ENCODE assay signal across 9 cellular contexts in the genomic region with DNA sequence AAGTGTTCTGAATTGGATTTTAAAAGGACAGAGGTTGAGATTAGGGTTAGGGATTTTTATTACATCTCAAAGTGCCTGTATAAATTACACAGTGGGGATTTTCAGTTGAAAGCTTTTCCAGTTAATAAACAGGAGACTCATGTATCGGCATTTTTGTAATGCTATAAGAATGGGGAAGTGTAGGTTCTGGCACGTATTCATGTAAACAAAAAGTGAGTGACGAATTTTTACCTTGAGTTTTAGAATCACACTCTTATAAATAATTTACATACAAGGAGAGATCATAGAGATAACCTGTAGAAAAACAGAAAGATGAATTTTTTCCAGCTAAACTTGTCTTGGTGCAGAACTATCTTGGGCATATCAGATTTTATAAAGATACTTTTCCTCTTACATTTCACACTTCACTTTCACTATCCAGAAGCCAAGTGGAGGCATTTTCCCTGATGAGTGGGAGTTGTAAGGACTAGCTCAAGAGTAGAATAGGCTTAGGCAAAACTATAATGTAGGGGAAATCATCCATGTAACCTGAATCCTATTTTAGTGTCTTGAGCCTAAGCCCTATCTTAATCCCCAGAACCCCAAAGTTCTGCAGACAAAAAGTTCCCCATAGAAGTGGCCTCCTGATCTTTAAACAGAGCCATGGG. TPM values are rescaled to one million over a fixed set of nuclear protein-coding genes. Genes with fewer than 3 reads are reported as not detected.
DNase-seq lines count a peak whose midpoint lies in the region; ATAC-seq and TF ChIP-seq lines count a peak whose summit lies in the region.
"Had no signal": no experiment of that assay in that cellular context is flagged by ENCODE, and none has a peak within 500 bp of the region (broad histone marks: within the 10 kb centered on the region; RNA-seq: fewer than 3 reads in every experiment).

No MANE protein-coding gene starts in this region.

- H4K5ac ChIP-seq in IMR-90 (ENCODE audit: low read depth, low read length): peak overlapping the region; percentile 96

- peak overlapping the region; percentile 98 for H2BK20ac ChIP-seq in IMR-90 (ENCODE audit: low read depth, low read length)

- H3K4ac ChIP-seq in IMR-90 (ENCODE audit: low read depth, low read length) (peak overlapping the region; percentile 96), mesenchymal stem cell (ENCODE audit: low read depth in 1 of 2, low read length in 2 of 2) (no peak overlapping the region)

- no peaks in the 10 kb centered on the region for H3K27me3 ChIP-seq in CD4-positive, alpha-beta memory T cell (ENCODE audit: insufficient read depth, low read length)
- H3K27me3 ChIP-seq in IMR-90 (ENCODE audit: control insufficient read depth, insufficient read depth, low read length) (no peaks in the 10 kb centered on the region), mesenchymal stem cell (ENCODE audit: control insufficient read depth in 1 of 2, insufficient read depth in 1 of 2, low read length in 2 of 2) (no peaks in the 10 kb centered on the region)

- H3K9ac ChIP-seq in IMR-90 (ENCODE audit: low read depth, low read length): no peak overlapping the region
- peak overlapping the region; percentile 41 for H3K9ac ChIP-seq in mesenchymal stem cell (ENCODE audit: low read length)

- TF ChIP-seq RAD21 in IMR-90 (IDR thresholded peaks at IDR 0.05; ENCODE audit: low read length): no peak

- H3K4me2 ChIP-seq in IMR-90 (ENCODE audit: low read depth, low read length) (peak overlapping the region; percentile 92), mesenchymal stem cell (ENCODE audit: low read length, poor library complexity, severe bottlenecking) (peak overlapping the region; percentile 17)

- BruUV-seq in IMR-90 (replicated peaks; lab: Mats Ljungman, UMichigan): no TSS peak

- peaks cover 64 to 91% (median 74%) of the 10 kb centered on the region in 4 donors for H3K4me1 Mint-ChIP-seq in CD4-positive, alpha-beta memory T cell

- H3K4me1 ChIP-seq in CD4-positive, alpha-beta memory T cell (ENCODE audit: insufficient read depth, low read length): peaks cover 81% of the 10 kb centered on the region
- H3K4me1 ChIP-seq in IMR-90 (ENCODE audit: control insufficient read depth, insufficient read depth, low read length) (peaks cover 26% of the 10 kb centered on the region), mesenchymal stem cell (ENCODE audit: control insufficient read depth, insufficient read depth, low read depth, low read length) (peaks cover 6% of the 10 kb centered on the region)

- H3K36me3 ChIP-seq in CD4-positive, alpha-beta memory T cell (ENCODE audit: insufficient read depth, low read length): no peaks in the 10 kb centered on the region
- no peaks in the 10 kb centered on the region for H3K36me3 ChIP-seq in IMR-90 (ENCODE audit: control insufficient read depth, insufficient read depth, low read length)
- H3K36me3 ChIP-seq in mesenchymal stem cell (ENCODE audit: control insufficient read depth in 1 of 2, insufficient read depth in 2 of 2, low read depth in 1 of 2, low read length in 2 of 2): peaks cover 0 to 2% of the 10 kb centered on the region in 2 experiments

- peak overlapping the region; percentile 86; the same call in 1 of the 2 replicates for H2AK5ac ChIP-seq in IMR-90 (ENCODE audit: low read depth, low read length)
- no peak overlapping the region for H2AK5ac ChIP-seq in mesenchymal stem cell (ENCODE audit: low read length, severe bottlenecking)

- no peaks in the 10 kb centered on the region for H3K9me3 ChIP-seq in CD4-positive, alpha-beta memory T cell (ENCODE audit: control insufficient read depth in 1 of 2, low read length in 2 of 2)
- H3K9me3 ChIP-seq in IMR-90 (ENCODE audit: control insufficient read depth, insufficient read depth, low read length): no peaks in the 10 kb centered on the region
- no peaks in the 10 kb centered on the region for H3K9me3 ChIP-seq in mesenchymal stem cell (ENCODE audit: control insufficient read depth, low read length)

- H2BK15ac ChIP-seq in IMR-90 (ENCODE audit: low read depth, low read length) (peak overlapping the region; percentile 99; the same call in 2 of the 3 replicates), mesenchymal stem cell (ENCODE audit: low read depth, poor library complexity, severe bottlenecking) (no peak overlapping the region)

- no peak overlapping the region for H2AK9ac ChIP-seq in IMR-90 (replicated peaks; ENCODE audit: low read depth, low read length, poor library complexity)

- dilution Hi-C loops in IMR-90 (cut with HindIII; ENCODE audit: low sequenced_read_pairs, unreplicated experiment): no loop called here

- ATAC-seq in IMR-90 (ENCODE audit: low read depth): peak; percentile 46
- no peak for ATAC-seq in GM19328 (IDR thresholded peaks at IDR 0.05; ENCODE audit: unreplicated experiment)
- no peak for ATAC-seq in GM19452 (IDR thresholded peaks at IDR 0.05; ENCODE audit: unreplicated experiment)

- H4K91ac ChIP-seq in IMR-90 (ENCODE audit: insufficient read depth, low read depth, low read length) (peak overlapping the region; percentile 95), mesenchymal stem cell (ENCODE audit: low read length) (no peak overlapping the region)

- no peak overlapping the region for H2BK12ac ChIP-seq in mesenchymal stem cell (ENCODE audit: low read length in 2 of 2)

- peak overlapping the region in 6 of 7 donors; percentile 5 to 88 (median 71) for H3K27ac Mint-ChIP-seq in CD4-positive, alpha-beta memory T cell

- peak overlapping the region; percentile 99 for H3K18ac ChIP-seq in IMR-90 (ENCODE audit: low read depth, low read length)
- H3K18ac ChIP-seq in mesenchymal stem cell (ENCODE audit: low read depth in 1 of 2, low read length in 2 of 2): no peak overlapping the region

- in situ Hi-C loops in IMR-90 (cut with MboI; ENCODE audit: low sequenced_read_pairs): no loop called here

- peak overlapping the region; percentile 73 to 87 (median 83) for H3K4me3 Mint-ChIP-seq in CD4-positive, alpha-beta memory T cell

- H3K79me1 ChIP-seq in IMR-90 (ENCODE audit: low read depth in 1 of 2, low read length in 2 of 2): peaks cover 0 to 8% of the 10 kb centered on the region in 2 experiments; a peak in 1 of 4 replicates
- no peaks in the 10 kb centered on the region for H3K79me1 ChIP-seq in mesenchymal stem cell (replicated peaks; ENCODE audit: low read length, poor library complexity, severe bottlenecking)

- H3K9me3 Mint-ChIP-seq in CD4-positive, alpha-beta memory T cell: peaks cover 0 to 8% (median 0%) of the 10 kb centered on the region in 8 donors

- WGBS in IMR-90 (ENCODE audit: extremely low coverage in 2 of 2, insufficient read length in 1 of 2), 2 experiments: no CpG with 5 or more reads among the region's 3 CpGs
- 0% methylated on average over 1 of the region's 3 CpGs for WGBS in mesenchymal stem cell

- peak overlapping the region; percentile 22 for H3K27ac ChIP-seq in CD4-positive, alpha-beta memory T cell (ENCODE audit: low read depth, low read length)
- H3K27ac ChIP-seq in IMR-90 (ENCODE audit: insufficient read depth, low read length) (peak overlapping the region; percentile 75), mesenchymal stem cell (ENCODE audit: low read length, poor library complexity, severe bottlenecking) (peak overlapping the region; percentile 54)

- H3K56ac ChIP-seq in IMR-90 (ENCODE audit: extremely low read depth, insufficient read depth, low read length): peak overlapping the region; percentile 69; the same call in 1 of the 2 replicates

- no peak overlapping the region for H3K4me3 ChIP-seq in CD4-positive, alpha-beta memory T cell (ENCODE audit: low read length in 2 of 2)
- H3K4me3 ChIP-seq in IMR-90 (ENCODE audit: insufficient read depth, low read depth, low read length) (no peak overlapping the region), mesenchymal stem cell (ENCODE audit: insufficient read depth in 1 of 2, low read depth in 1 of 2, low read length in 2 of 2) (no peak overlapping the region)

- no peak overlapping the region for H2AFZ ChIP-seq in IMR-90 (replicated peaks; ENCODE audit: low read length, poor library complexity)
- no peak overlapping the region for H2AFZ ChIP-seq in mesenchymal stem cell (ENCODE audit: low read depth, low read length)

- peaks cover 60 to 64% of the 10 kb centered on the region in 2 donors for H3K36me3 Mint-ChIP-seq in CD4-positive, alpha-beta memory T cell

- H4K8ac ChIP-seq in IMR-90 (ENCODE audit: low read depth in 2 of 2, low read length in 2 of 2): peak overlapping the region; percentile 84 to 96
- no peak overlapping the region for H4K8ac ChIP-seq in mesenchymal stem cell (ENCODE audit: low read length)

- peak overlapping the region; percentile 96 for H3K14ac ChIP-seq in IMR-90 (replicated peaks; ENCODE audit: low read depth, low read length)
- no peak overlapping the region for H3K14ac ChIP-seq in mesenchymal stem cell (ENCODE audit: low read length in 2 of 2)

- H3K23ac ChIP-seq in IMR-90 (ENCODE audit: low read depth, low read length) (peak overlapping the region; percentile 88), mesenchymal stem cell (ENCODE audit: low read length in 2 of 2) (no peak overlapping the region)

- intact Hi-C loops in CD4-positive, alpha-beta memory T cell (cut with micrococcal nuclease): no loop called here
- intact Hi-C loops in IMR-90 (cut with micrococcal nuclease): loop anchor here (5.0 kb wide), 1 partner anchor 89 kb away; a partner anchor contains a TSS

- no peaks in the 10 kb centered on the region for H4K20me1 ChIP-seq in IMR-90 (ENCODE audit: insufficient read depth, low read length)

- H3K9me1 ChIP-seq in IMR-90 (ENCODE audit: insufficient read depth, low read length): peaks cover 14% of the 10 kb centered on the region

- no peak for TF ChIP-seq POLR2A in IMR-90 (IDR thresholded peaks at IDR 0.05; ENCODE audit: low read depth, low read length)

- TF ChIP-seq CTCF in IMR-90 (conservative IDR thresholded peaks at IDR 0.05; ENCODE audit: low read depth, low read length): no peak

- no peak for DNase-seq in CD4-positive, alpha-beta memory T cell
- DNase-seq in IMR-90 (peak; percentile 78), amniotic epithelial cell (ENCODE audit: low read depth) (peak; percentile 33), mesenchymal stem cell (peak; percentile 71), 8988T (no peak), occipital lobe (lab: John Stamatoyannopoulos, UW) (no peak)
- DNase-seq: caudate nucleus had no signal

- peak overlapping the region; percentile 100 for H2BK120ac ChIP-seq in IMR-90 (ENCODE audit: low read depth, low read length)
- H2BK120ac ChIP-seq in mesenchymal stem cell (ENCODE audit: low read depth, low read length): no peak overlapping the region

- CTCF ChIA-PET in CD4-positive, alpha-beta memory T cell (lab: Charles Lee; ENCODE audit: partially characterized antibody): interaction anchor here (1.0 to 1.7 kb wide), 4 partner anchors 40 to 273 kb away, joined by 3 to 4 read pairs (median 4); a partner anchor contains a TSS
- CTCF ChIA-PET in IMR-90 (lab: Yijun Ruan, JAX): interaction anchor here (0.8 kb wide), 1 partner anchor 29 kb away, joined by 3 read pairs; no protein-coding TSS in a partner anchor

- H2BK5ac ChIP-seq in IMR-90 (ENCODE audit: low read depth, low read length, poor library complexity, severe bottlenecking) (peak overlapping the region; percentile 90), mesenchymal stem cell (ENCODE audit: low read depth, low read length, poor library complexity, severe bottlenecking) (no peak overlapping the region)

- POLR2A ChIA-PET in CD4-positive, alpha-beta memory T cell (lab: Charles Lee; ENCODE audit: partially characterized antibody): interaction anchor here (0.9 to 15.2 kb wide), 6 partner anchors 8 to 90 kb away, joined by 3 to 531 read pairs (median 14); a partner anchor contains a TSS
- POLR2A ChIA-PET in IMR-90 (lab: Charles Lee; ENCODE audit: unreplicated experiment): no interaction called here

- no peaks in the 10 kb centered on the region for H3K27me3 Mint-ChIP-seq in CD4-positive, alpha-beta memory T cell

RNA-seq across cellular contexts. Expression of a gene that starts 42.0 kb away (rescaled TPM):
- total RNA-seq in CD4-positive, alpha-beta memory T cell: 100 to 1,000 TPM; 224 to 226 TPM
- polyA plus RNA-seq in CD4-positive, alpha-beta memory T cell: 100 to 1,000 TPM; 281 to 288 TPM
- total RNA-seq in IMR-90 (2012; rRNA removed): 52.0 and 110 TPM in 2 replicates
- 32.2 and 45.9 TPM in 2 replicates for polyA plus RNA-seq in IMR-90 (2012; rRNA removed)
- polyA plus RNA-seq in IMR-90 (2012; cell fraction: cytosol; rRNA removed): 21.8 and 23.3 TPM in 2 replicates
- polyA plus RNA-seq in IMR-90 (2012; cell fraction: nucleus; rRNA removed; ENCODE audit: low replicate concordance): 14.8 and 56.7 TPM in 2 replicates
- polyA plus RNA-seq in mesenchymal stem cell (2013, experiment 1 of 2): 52.7 TPM
- 59.2 TPM for polyA plus RNA-seq in mesenchymal stem cell (2013, experiment 2 of 2)
- 352 TPM for total RNA-seq in occipital lobe

Comparison
In these comparisons a context has a peak if more than half of its experiments do, and no peak if none do; other contexts are left out.
1. DNase-seq: peak in IMR-90 (single experiment), amniotic epithelial cell (single experiment) and mesenchymal stem cell (single experiment); none in CD4-positive, alpha-beta memory T cell (0 of 5), 8988T (single experiment) and occipital lobe (single experiment).
2. H3K27ac ChIP-seq: peak in every context shown above with its lines; median percentile 75 in IMR-90; 54 in mesenchymal stem cell; 22 in CD4-positive, alpha-beta memory T cell.